13 cellular contexts compared by ENCODE assay signal in the genomic region with DNA sequence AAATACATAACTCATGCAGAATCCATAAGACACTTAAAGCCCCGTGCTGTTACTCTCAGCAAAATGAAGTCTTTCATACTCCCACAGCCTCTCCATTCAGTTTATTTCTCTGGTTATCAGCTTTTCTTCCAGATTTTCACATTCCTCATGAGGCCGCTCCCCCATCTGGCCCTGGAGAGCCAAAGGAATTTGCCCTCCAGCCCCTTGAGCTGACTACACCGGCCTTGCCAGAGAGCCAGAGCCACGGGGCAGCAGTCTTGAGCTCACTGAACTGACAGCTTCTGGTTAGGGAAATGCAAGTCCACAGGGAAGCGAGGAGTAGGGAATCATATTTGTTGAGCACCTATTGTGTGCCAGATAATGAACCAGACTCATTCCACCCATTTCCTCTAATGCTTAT.
A peak's percentile ranks its signal among the peaks of the same experiment; 100 is the strongest.
DNase-seq lines count a peak whose midpoint lies in the region; ATAC-seq and TF ChIP-seq lines count a peak whose summit lies in the region.
"Had no signal": no experiment of that assay in that cellular context is flagged by ENCODE, and none has a peak within 500 bp of the region (broad histone marks: within the 10 kb centered on the region; RNA-seq: fewer than 3 reads in every experiment).

No MANE protein-coding gene starts in this region.

- H2BK5ac ChIP-seq in trophoblast cell (ENCODE audit: low read depth, low read length, poor library complexity) = no peak overlapping the region

- no CpG with 5 or more reads among the region's 5 CpGs for WGBS in trophoblast cell (ENCODE audit: extremely low coverage, insufficient coverage, insufficient read length)

- H2BK12ac ChIP-seq in trophoblast cell (ENCODE audit: low read length) = no peak overlapping the region

- H3K18ac ChIP-seq in trophoblast cell (ENCODE audit: low read length) = no peak overlapping the region

- TF ChIP-seq CTCF in foreskin fibroblast (IDR thresholded peaks at IDR 0.05; ENCODE audit: low read depth, low read length) (no peak), endothelial cell (IDR thresholded peaks at IDR 0.05; ENCODE audit: unreplicated experiment) (no peak)

- H3K27ac Mint-ChIP-seq in endothelial cell (ENCODE audit: unreplicated experiment) = no peak overlapping the region
- H3K27ac Mint-ChIP-seq: IgD-negative memory B cell had no signal

- no peak overlapping the region for H3K14ac ChIP-seq in trophoblast cell (ENCODE audit: low read length)

- no peaks in the 10 kb centered on the region for H3K79me2 ChIP-seq in trophoblast cell (ENCODE audit: control insufficient read depth, insufficient read depth, low read length, poor library complexity)

- H3K4me3 ChIP-seq in foreskin fibroblast (ENCODE audit: low read depth in 1 of 2, low read length in 2 of 2) (no peak overlapping the region), trophoblast cell (ENCODE audit: low read depth, low read length) (no peak overlapping the region)
- H3K4me3 ChIP-seq: coronary artery, skin epidermis had no signal

- no peaks in the 10 kb centered on the region for H3K9me3 Mint-ChIP-seq in endothelial cell (ENCODE audit: unreplicated experiment)
- H3K9me3 Mint-ChIP-seq: activated T-cell treated with anti-CD3 and anti-CD28 coated beads, Interleukin-2, amount 50 U/mL, for 4 hours had no signal

- DNase-seq in GM04503 (ENCODE audit: low read depth) = peak; percentile 16
- peak; percentile 19 for DNase-seq in T1000 (lab: John Stamatoyannopoulos, UW)
- peak; percentile 50 to 80 for DNase-seq in foreskin fibroblast
- DNase-seq in trophoblast cell = peak; percentile 82 to 84
- DNase-seq in cortex of kidney (lab: John Stamatoyannopoulos, UW) = no peak
- DNase-seq in NCI-H748 (lab: John Stamatoyannopoulos, UW; ENCODE audit: unreplicated experiment) = no peak
- no peak for DNase-seq in endothelial cell (ENCODE audit: low spot score)
- DNase-seq: activated T-cell treated with anti-CD3 and anti-CD28 coated beads, Interleukin-2, amount 50 U/mL, for 4 hours; NCI-H526 treated with DMSO at 0.1 percent for 48 hours had no signal

- H4K12ac ChIP-seq in trophoblast cell (ENCODE audit: low read depth, low read length) = no peak overlapping the region

- H3K27me3 Mint-ChIP-seq in endothelial cell (ENCODE audit: unreplicated experiment) = peaks cover 5% of the 10 kb centered on the region

- H2AK5ac ChIP-seq in trophoblast cell (ENCODE audit: low read length) = no peak overlapping the region

- H3K4me2 ChIP-seq in trophoblast cell (ENCODE audit: low read length) = peak overlapping the region; percentile 31

- H3K4ac ChIP-seq in trophoblast cell (ENCODE audit: low read depth, low read length) = no peak overlapping the region

- no peak overlapping the region for H3K23ac ChIP-seq in trophoblast cell (ENCODE audit: low read length)

- no peak overlapping the region for H2AFZ ChIP-seq in trophoblast cell (ENCODE audit: insufficient read depth, low read length, poor library complexity)

- no peak overlapping the region for H3K27ac ChIP-seq in trophoblast cell (ENCODE audit: low read depth, low read length)
- H3K27ac ChIP-seq: coronary artery, skin epidermis had no signal

- H2BK120ac ChIP-seq in trophoblast cell (ENCODE audit: insufficient read depth, low read length, poor library complexity) = no peak overlapping the region

- H3K4me1 Mint-ChIP-seq in endothelial cell (ENCODE audit: unreplicated experiment) = peaks cover 25% of the 10 kb centered on the region

- no peak overlapping the region for H4K91ac ChIP-seq in trophoblast cell (ENCODE audit: low read depth, low read length)

- H3K36me3 Mint-ChIP-seq in endothelial cell (ENCODE audit: low read depth, unreplicated experiment) = no peaks in the 10 kb centered on the region
- H3K36me3 Mint-ChIP-seq: IgD-negative memory B cell had no signal

- no peak overlapping the region for H3K9ac ChIP-seq in trophoblast cell (ENCODE audit: low read length)

- H3K79me1 ChIP-seq in trophoblast cell (ENCODE audit: low read length) = peaks cover 3% of the 10 kb centered on the region

- no peak for ATAC-seq in GM18907 (IDR thresholded peaks at IDR 0.05; ENCODE audit: unreplicated experiment)
- ATAC-seq: activated T-cell treated with anti-CD3 and anti-CD28 coated beads, Interleukin-2, amount 50 U/mL, for 4 hours had no signal

- peaks cover 0 to 12% of the 10 kb centered on the region in 2 experiments for H3K4me1 ChIP-seq in trophoblast cell (ENCODE audit: control insufficient read depth in 1 of 2, insufficient read depth in 2 of 2, low read length in 2 of 2)

- no peaks in the 10 kb centered on the region for H3K9me3 ChIP-seq in trophoblast cell (ENCODE audit: insufficient read depth, low read depth, low read length)

- no peaks in the 10 kb centered on the region for H3K36me3 ChIP-seq in trophoblast cell (ENCODE audit: control insufficient read depth in 1 of 2, insufficient read depth in 2 of 2, low read length in 2 of 2)

- H4K8ac ChIP-seq in trophoblast cell (ENCODE audit: low read depth, low read length) = no peak overlapping the region

- H3K27me3 ChIP-seq in trophoblast cell (ENCODE audit: insufficient read depth, low read length) = no peaks in the 10 kb centered on the region

- no peak overlapping the region for H3K4me3 Mint-ChIP-seq in endothelial cell (ENCODE audit: unreplicated experiment)
- H3K4me3 Mint-ChIP-seq: activated T-cell treated with anti-CD3 and anti-CD28 coated beads, Interleukin-2, amount 50 U/mL, for 4 hours; IgD-negative memory B cell had no signal

Comparison
In these comparisons a context has a peak if more than half of its experiments do, and no peak if none do; other contexts are left out.
1. DNase-seq: peak in GM04503 (single experiment), T1000 (single experiment), foreskin fibroblast (2 of 2) and trophoblast cell (2 of 2); none in cortex of kidney (single experiment), NCI-H748 (single experiment) and endothelial cell (single experiment).